In genomic region chr17:9233761-9234160, GRCh38 we compare ENCODE assay signal across 15 cellular contexts.
DNase-seq lines count a peak whose midpoint lies in the region; ATAC-seq and TF ChIP-seq lines count a peak whose summit lies in the region.
"Had no signal": no experiment of that assay in that cellular context is flagged by ENCODE, and none has a peak within 500 bp of the region (broad histone marks: within the 10 kb centered on the region; RNA-seq: fewer than 3 reads in every experiment).

No MANE protein-coding gene starts in this region.

- H3K27me3 ChIP-seq in right cardiac atrium (ENCODE audit: control insufficient read depth, insufficient read depth) (no peaks in the 10 kb centered on the region), esophagus muscularis mucosa (no peaks in the 10 kb centered on the region), lower lobe of right lung (ENCODE audit: low read depth) (peaks cover 35% of the 10 kb centered on the region), uterus (no peaks in the 10 kb centered on the region), body of pancreas (no peaks in the 10 kb centered on the region), prostate gland (replicated peaks; ENCODE audit: insufficient read depth) (no peaks in the 10 kb centered on the region)

- TF ChIP-seq EP300 in esophagus muscularis mucosa (IDR thresholded peaks at IDR 0.05), result no peak

- H3K4me1 ChIP-seq in right cardiac atrium (ENCODE audit: control insufficient read depth, insufficient read depth, low read length) (no peaks in the 10 kb centered on the region), esophagus muscularis mucosa (peaks cover 1 to 75% (median 69%) of the 10 kb centered on the region in 4 donors), lower lobe of right lung (peaks cover under 1% of the 10 kb centered on the region), uterus (peaks cover 0 to 3% of the 10 kb centered on the region in 2 donors), body of pancreas (no peaks in the 10 kb centered on the region), prostate gland (replicated peaks) (no peaks in the 10 kb centered on the region)

- intact Hi-C loops in right cardiac atrium (cut with DNase I), result no loop called here
- intact Hi-C loops in cardiac septum (cut with DNase I), result no loop called here
- intact Hi-C loops in esophagus muscularis mucosa (cut with DNase I), result no loop called here
- intact Hi-C loops in lower lobe of right lung (cut with DNase I), result no loop called here
- intact Hi-C loops in uterus (cut with DNase I; ENCODE audit: low total_unique reads), result no loop called here
- intact Hi-C loops in body of pancreas (cut with DNase I), result no loop called here
- intact Hi-C loops in prostate gland (cut with DNase I), result no loop called here

- ATAC-seq in right cardiac atrium (no peak), lower lobe of right lung (no peak), body of pancreas (no peak)

- TF ChIP-seq CTCF in esophagus muscularis mucosa (IDR thresholded peaks at IDR 0.05) (no peak), lower lobe of right lung (IDR thresholded peaks at IDR 0.05) (no peak), uterus (IDR thresholded peaks at IDR 0.05) (no peak), body of pancreas (IDR thresholded peaks at IDR 0.05) (no peak), prostate gland (IDR thresholded peaks at IDR 0.05) (no peak)

- H3K36me3 ChIP-seq in esophagus muscularis mucosa (no peaks in the 10 kb centered on the region), lower lobe of right lung (no peaks in the 10 kb centered on the region), uterus (no peaks in the 10 kb centered on the region), body of pancreas (replicated peaks in 1 of 2; ENCODE audit: insufficient read depth in 1 of 2, low read depth in 2 of 2) (no peaks in the 10 kb centered on the region), prostate gland (no peaks in the 10 kb centered on the region)
- H3K36me3 ChIP-seq: BLaER1 treated with 17β-estradiol and CSF1 and Interleukin-3, amounts not matched to agents 10 nM and 100 nM had no signal

- TF ChIP-seq POLR2A in esophagus muscularis mucosa (IDR thresholded peaks at IDR 0.05; ENCODE audit: low read depth) (no peak), uterus (IDR thresholded peaks at IDR 0.05) (no peak), body of pancreas (IDR thresholded peaks at IDR 0.05) (no peak), prostate gland (IDR thresholded peaks at IDR 0.05) (no peak)

- H3K4me3 ChIP-seq in right cardiac atrium (ENCODE audit: low read length) (no peak overlapping the region), esophagus muscularis mucosa (no peak overlapping the region), lower lobe of right lung (no peak overlapping the region), uterus (no peak overlapping the region), body of pancreas (no peak overlapping the region), prostate gland (no peak overlapping the region)
- H3K4me3 ChIP-seq: BLaER1 treated with 17β-estradiol and CSF1 and Interleukin-3, amounts not matched to agents 10 nM and 100 nM had no signal

- DNase-seq in right cardiac atrium (peak in 2 of 3 donors; percentile 13 to 51), cardiac septum (ENCODE audit: low spot score) (no peak), esophagus muscularis mucosa (ENCODE audit: extremely low spot score) (no peak), lower lobe of right lung (peak; percentile 41), uterus (no peak), body of pancreas (no peak), prostate gland (ENCODE audit: low spot score) (no peak)
- no peak for DNase-seq in stimulated activated CD4-positive, alpha-beta T cell treated with anti-CD3 and anti-CD28 coated beads, Interleukin-2, amount 100 ng/mL, for 24 hours
- DNase-seq: CD4-positive, CD25-positive, alpha-beta regulatory T cell; CD8-positive, alpha-beta memory T cell; COR-L47; DMS 273 treated with DMSO at 0.1 percent for 48 hours; GOT3; H9 had no signal

- H3K27ac ChIP-seq in right cardiac atrium (ENCODE audit: low read length) (no peak overlapping the region), esophagus muscularis mucosa (replicated peaks in 1 of 4) (peak overlapping the region; percentile 5 to 85 (median 45)), lower lobe of right lung (no peak overlapping the region), uterus (peak overlapping the region; percentile 84 to 89), body of pancreas (no peak overlapping the region), prostate gland (no peak overlapping the region)
- H3K27ac ChIP-seq: BLaER1 treated with 17β-estradiol and CSF1 and Interleukin-3, amounts not matched to agents 10 nM and 100 nM had no signal

- 94% methylated on average over 7 of the region's 7 CpGs for WGBS in right cardiac atrium
- 60% methylated on average over 1 of the region's 7 CpGs for WGBS in esophagus muscularis mucosa
- WGBS in body of pancreas, 2 donors, result 74 to 89% methylated on average over 4 to 5 of the region's 7 CpGs
- 100% methylated on average over 6 of the region's 7 CpGs for WGBS in prostate gland

- H3K9me3 ChIP-seq in right cardiac atrium (ENCODE audit: control insufficient read depth, low read length) (no peaks in the 10 kb centered on the region), esophagus muscularis mucosa (no peaks in the 10 kb centered on the region), lower lobe of right lung (no peaks in the 10 kb centered on the region), uterus (no peaks in the 10 kb centered on the region), body of pancreas (no peaks in the 10 kb centered on the region), prostate gland (no peaks in the 10 kb centered on the region)
- H3K9me3 ChIP-seq: BLaER1 treated with 17β-estradiol and CSF1 and Interleukin-3, amounts not matched to agents 10 nM and 100 nM had no signal

Comparison
In these comparisons a context has a peak if more than half of its experiments do, and no peak if none do; other contexts are left out.
1. DNase-seq: peak in right cardiac atrium (2 of 3) and lower lobe of right lung (single experiment); none in cardiac septum (single experiment), esophagus muscularis mucosa (single experiment), uterus (0 of 2), body of pancreas (0 of 4), prostate gland (single experiment) and stimulated activated CD4-positive, alpha-beta T cell treated with anti-CD3 and anti-CD28 coated beads, Interleukin-2, amount 100 ng/mL, for 24 hours (0 of 2).
2. H3K27ac ChIP-seq: peak in esophagus muscularis mucosa (4 of 4) and uterus (2 of 2); none in right cardiac atrium (single experiment), lower lobe of right lung (single experiment), body of pancreas (0 of 4) and prostate gland (0 of 2).